ENCODE assay signal across 8 cellular contexts in genomic region chr22:20550851-20551744, GRCh38. TPM values are rescaled to one million over a fixed set of nuclear protein-coding genes. Genes with fewer than 3 reads are reported as not detected.
DNase-seq lines count a peak whose midpoint lies in the region; ATAC-seq and TF ChIP-seq lines count a peak whose summit lies in the region.

No MANE protein-coding gene starts in this region.

- ATAC-seq in GM18519 (IDR thresholded peaks at IDR 0.05; ENCODE audit: low FRiP score, unreplicated experiment), result no peak
- ATAC-seq in esophagus mucosa, result no peak

- peaks cover 95% of the 10 kb centered on the region for H3K4me1 Mint-ChIP-seq in activated naive CD4-positive, alpha-beta T cell treated with anti-CD3 and anti-CD28 coated beads, Interleukin-2, amount 10 ng/mL, durations not matched to agents 7 days and 5 days

- peaks cover 74% of the 10 kb centered on the region for H3K36me3 Mint-ChIP-seq in activated naive CD4-positive, alpha-beta T cell treated with anti-CD3 and anti-CD28 coated beads, Interleukin-2, amount 10 ng/mL, durations not matched to agents 7 days and 5 days

- H3K9me3 ChIP-seq in HEK293 (ENCODE audit: control insufficient read depth, insufficient read depth, low read depth, low read length), result no peaks in the 10 kb centered on the region

- POLR2A ChIA-PET in HEK293 (lab: Yijun Ruan, JAX), result no interaction called here
- POLR2A ChIA-PET in HEK293T (lab: Yijun Ruan, JAX), result no interaction called here

- CTCF ChIA-PET in HEK293 (lab: Yijun Ruan, JAX) (interaction anchor here (1.0 to 5.9 kb wide), 3 partner anchors 14 to 46 kb away, joined by 3 to 72 read pairs (median 8); no protein-coding TSS in a partner anchor), HEK293T (lab: Yijun Ruan, JAX) (interaction anchor here (2.4 kb wide), 1 partner anchor 13 kb away, joined by 11 read pairs; no protein-coding TSS in a partner anchor)
- CTCF ChIA-PET in activated naive CD4-positive, alpha-beta T cell treated with anti-CD3 and anti-CD28 coated beads, Interleukin-2, amount 10 ng/mL, durations not matched to agents 7 days and 5 days (lab: Charles Lee), result interaction anchor here (1.0 to 4.9 kb wide), 7 partner anchors 10 to 133 kb away, joined by 3 to 45 read pairs (median 4); no protein-coding TSS in a partner anchor

- TF ChIP-seq CTCF in HEK293 (tag by site-specific recombination; IDR thresholded peaks at IDR 0.05), result no peak

- H3K27ac ChIP-seq in HEK293 (ENCODE audit: extremely low read depth, low read depth, low read length), result no peak overlapping the region; the same call in 1 of the 2 replicates

- peaks cover 11% of the 10 kb centered on the region for H3K4me1 ChIP-seq in HEK293 (ENCODE audit: control insufficient read depth, insufficient read depth, low read length)

- no peaks in the 10 kb centered on the region for H3K9me3 Mint-ChIP-seq in activated naive CD4-positive, alpha-beta T cell treated with anti-CD3 and anti-CD28 coated beads, Interleukin-2, amount 10 ng/mL, durations not matched to agents 7 days and 5 days

- H3K36me3 ChIP-seq in HEK293 (ENCODE audit: control insufficient read depth in 2 of 2, insufficient read depth in 1 of 2, low read length in 2 of 2), result peaks cover 0 to 54% of the 10 kb centered on the region in 2 experiments; a peak in 1 of 3 replicates

- H3K4me3 Mint-ChIP-seq in activated naive CD4-positive, alpha-beta T cell treated with anti-CD3 and anti-CD28 coated beads, Interleukin-2, amount 10 ng/mL, durations not matched to agents 7 days and 5 days, result peak overlapping the region; percentile 76

- intact Hi-C loops in head of caudate nucleus (cut with DNase I), result no loop called here
- intact Hi-C loops in posterior vena cava (cut with DNase I), result loop anchor here (5.0 to 10.0 kb wide), 2 partner anchors 39 to 1096 kb away; no protein-coding TSS in a partner anchor

- H3K4me3 ChIP-seq in HEK293 (ENCODE audit: low read depth, low read length), result no peak overlapping the region

- H3K27ac Mint-ChIP-seq in activated naive CD4-positive, alpha-beta T cell treated with anti-CD3 and anti-CD28 coated beads, Interleukin-2, amount 10 ng/mL, durations not matched to agents 7 days and 5 days, result peak overlapping the region; percentile 100

- DNase-seq in activated naive CD4-positive, alpha-beta T cell treated with anti-CD3 and anti-CD28 coated beads, Interleukin-2, amount 10 ng/mL, durations not matched to agents 7 days and 5 days, result peak; percentile 59
- DNase-seq in head of caudate nucleus (peak in 32 of 42 donors; percentile 23 to 83 (median 49)), posterior vena cava (ENCODE audit: low spot score) (peak; percentile 88), HEK293T (ENCODE audit: extremely low spot score) (no peak), HUDEP-2 (lab: John Stamatoyannopoulos, UW; ENCODE audit: unreplicated experiment in 76 of 76) (no peak)

- H3K27me3 Mint-ChIP-seq in activated naive CD4-positive, alpha-beta T cell treated with anti-CD3 and anti-CD28 coated beads, Interleukin-2, amount 10 ng/mL, durations not matched to agents 7 days and 5 days, result no peaks in the 10 kb centered on the region

TF ChIP-seq in HEK293, 187 proteins besides CTCF, POLR2A, EP300 and RAD21 (continues in another document):
- no peak for TF ChIP-seq ZNF248 (tag by site-specific recombination; IDR thresholded peaks at IDR 0.05)
- no peak for TF ChIP-seq ZNF626 (tag by site-specific recombination; IDR thresholded peaks at IDR 0.05)
- TF ChIP-seq, protein P1, sequence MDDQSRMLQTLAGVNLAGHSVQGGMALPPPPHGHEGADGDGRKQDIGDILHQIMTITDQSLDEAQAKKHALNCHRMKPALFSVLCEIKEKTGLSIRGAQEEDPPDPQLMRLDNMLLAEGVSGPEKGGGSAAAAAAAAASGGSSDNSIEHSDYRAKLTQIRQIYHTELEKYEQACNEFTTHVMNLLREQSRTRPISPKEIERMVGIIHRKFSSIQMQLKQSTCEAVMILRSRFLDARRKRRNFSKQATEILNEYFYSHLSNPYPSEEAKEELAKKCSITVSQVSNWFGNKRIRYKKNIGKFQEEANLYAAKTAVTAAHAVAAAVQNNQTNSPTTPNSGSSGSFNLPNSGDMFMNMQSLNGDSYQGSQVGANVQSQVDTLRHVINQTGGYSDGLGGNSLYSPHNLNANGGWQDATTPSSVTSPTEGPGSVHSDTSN (CRISPR knock-in tag; IDR thresholded peaks at IDR 0.05), result no peak
- no peak for TF ChIP-seq BCL6B (tag by site-specific recombination; IDR thresholded peaks at IDR 0.05)
- TF ChIP-seq BCL11A (tag by site-specific recombination; IDR thresholded peaks at IDR 0.05; ENCODE audit: low read depth), result no peak
- TF ChIP-seq, protein P2, sequence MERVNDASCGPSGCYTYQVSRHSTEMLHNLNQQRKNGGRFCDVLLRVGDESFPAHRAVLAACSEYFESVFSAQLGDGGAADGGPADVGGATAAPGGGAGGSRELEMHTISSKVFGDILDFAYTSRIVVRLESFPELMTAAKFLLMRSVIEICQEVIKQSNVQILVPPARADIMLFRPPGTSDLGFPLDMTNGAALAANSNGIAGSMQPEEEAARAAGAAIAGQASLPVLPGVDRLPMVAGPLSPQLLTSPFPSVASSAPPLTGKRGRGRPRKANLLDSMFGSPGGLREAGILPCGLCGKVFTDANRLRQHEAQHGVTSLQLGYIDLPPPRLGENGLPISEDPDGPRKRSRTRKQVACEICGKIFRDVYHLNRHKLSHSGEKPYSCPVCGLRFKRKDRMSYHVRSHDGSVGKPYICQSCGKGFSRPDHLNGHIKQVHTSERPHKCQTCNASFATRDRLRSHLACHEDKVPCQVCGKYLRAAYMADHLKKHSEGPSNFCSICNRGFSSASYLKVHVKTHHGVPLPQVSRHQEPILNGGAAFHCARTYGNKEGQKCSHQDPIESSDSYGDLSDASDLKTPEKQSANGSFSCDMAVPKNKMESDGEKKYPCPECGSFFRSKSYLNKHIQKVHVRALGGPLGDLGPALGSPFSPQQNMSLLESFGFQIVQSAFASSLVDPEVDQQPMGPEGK (tag by site-specific recombination; IDR thresholded peaks at IDR 0.05), result no peak
- TF ChIP-seq SCRT2 (tag by site-specific recombination; IDR thresholded peaks at IDR 0.05), result peak; percentile 37; the same call in 1 of the 2 replicates

TF ChIP-seq in HEK293T, 16 proteins besides CTCF, POLR2A, EP300 and RAD21:
- no peak for TF ChIP-seq SUZ12 (IDR thresholded peaks at IDR 0.05)
- no peak for TF ChIP-seq ELF4 (IDR thresholded peaks at IDR 0.05)
- no peak for TF ChIP-seq CTBP1 (IDR thresholded peaks at IDR 0.05; ENCODE audit: borderline replicate concordance)
- TF ChIP-seq FOXK2 (IDR thresholded peaks at IDR 0.05), result no peak
- TF ChIP-seq SP1 (IDR thresholded peaks at IDR 0.05), result no peak
- TF ChIP-seq L3MBTL2 (conservative IDR thresholded peaks at IDR 0.05), result no peak
- no peak for TF ChIP-seq LEF1 (IDR thresholded peaks at IDR 0.05; ENCODE audit: borderline replicate concordance)
- no peak for TF ChIP-seq TARDBP (IDR thresholded peaks at IDR 0.05)
- no peak for TF ChIP-seq BHLHE40 (IDR thresholded peaks at IDR 0.05; ENCODE audit: borderline replicate concordance)
- no peak for TF ChIP-seq ZNF384 (IDR thresholded peaks at IDR 0.05)
- no peak for TF ChIP-seq ARNT (IDR thresholded peaks at IDR 0.05)
- no peak for TF ChIP-seq NFRKB (IDR thresholded peaks at IDR 0.05)
- no peak for TF ChIP-seq FOXA1 (IDR thresholded peaks at IDR 0.05)
- TF ChIP-seq HDGF (IDR thresholded peaks at IDR 0.05; ENCODE audit: borderline replicate concordance), result no peak
- TF ChIP-seq, protein P3, sequence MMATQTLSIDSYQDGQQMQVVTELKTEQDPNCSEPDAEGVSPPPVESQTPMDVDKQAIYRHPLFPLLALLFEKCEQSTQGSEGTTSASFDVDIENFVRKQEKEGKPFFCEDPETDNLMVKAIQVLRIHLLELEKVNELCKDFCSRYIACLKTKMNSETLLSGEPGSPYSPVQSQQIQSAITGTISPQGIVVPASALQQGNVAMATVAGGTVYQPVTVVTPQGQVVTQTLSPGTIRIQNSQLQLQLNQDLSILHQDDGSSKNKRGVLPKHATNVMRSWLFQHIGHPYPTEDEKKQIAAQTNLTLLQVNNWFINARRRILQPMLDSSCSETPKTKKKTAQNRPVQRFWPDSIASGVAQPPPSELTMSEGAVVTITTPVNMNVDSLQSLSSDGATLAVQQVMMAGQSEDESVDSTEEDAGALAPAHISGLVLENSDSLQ (IDR thresholded peaks at IDR 0.05), result no peak
- no peak for TF ChIP-seq FOXM1 (IDR thresholded peaks at IDR 0.05; ENCODE audit: borderline replicate concordance)

RNA-seq across cellular contexts. Expression of gene MED15, which starts 43.7 kb away (rescaled TPM):
- total RNA-seq in posterior vena cava (10 to 100 TPM; 75.9 to 80.5 TPM), esophagus mucosa (51.7 TPM)

RNA-seq across cellular contexts. Expression of gene KLHL22, which starts 55.5 kb away (rescaled TPM):
- 10 to 100 TPM; 16.3 to 20.0 TPM for total RNA-seq in posterior vena cava
- total RNA-seq in esophagus mucosa, result 5.0 TPM

Comparison
In these comparisons a context has a peak if more than half of its experiments do, and no peak if none do; other contexts are left out.
1. DNase-seq: peak in activated naive CD4-positive, alpha-beta T cell treated with anti-CD3 and anti-CD28 coated beads, Interleukin-2, amount 10 ng/mL, durations not matched to agents 7 days and 5 days (single experiment), head of caudate nucleus (32 of 42) and posterior vena cava (single experiment); none in HEK293T (single experiment) and HUDEP-2 (0 of 76).